Comparison of ENCODE assay signal across 1 cellular context in genomic region chr10:29657719-29658274, GRCh38.
TF ChIP-seq lines count a peak whose summit lies in the region.

No MANE protein-coding gene starts in this region.

TF ChIP-seq in HepG2, 621 proteins besides CTCF, POLR2A, EP300 and RAD21 (continued from another document):
- TF ChIP-seq FOSL2 (CRISPR knock-in tag; IDR thresholded peaks at IDR 0.05) (0 out of 2 replicates have a peak, but pooled peaks have one; percentile 10), ZMYM4 (CRISPR knock-in tag; IDR thresholded peaks at IDR 0.05) (no peak), CSRNP2 (CRISPR knock-in tag; conservative IDR thresholded peaks at IDR 0.05; ENCODE audit: low read depth) (no peak), ZNF816 (CRISPR knock-in tag; IDR thresholded peaks at IDR 0.05; ENCODE audit: borderline replicate concordance) (no peak), TBX3 (IDR thresholded peaks at IDR 0.05; ENCODE audit: borderline replicate concordance) (no peak), SALL1 (CRISPR knock-in tag; IDR thresholded peaks at IDR 0.05) (no peak), IRX3 (CRISPR knock-in tag; IDR thresholded peaks at IDR 0.05; ENCODE audit: borderline replicate concordance, low read depth) (no peak), MED1 (CRISPR knock-in tag; IDR thresholded peaks at IDR 0.05) (no peak), NONO (IDR thresholded peaks at IDR 0.05) (no peak), NONO (CRISPR knock-in tag; conservative IDR thresholded peaks at IDR 0.05) (no peak), NFRKB (IDR thresholded peaks at IDR 0.05) (no peak), ZNF891 (CRISPR knock-in tag; IDR thresholded peaks at IDR 0.05) (no peak), ZNF616 (CRISPR knock-in tag; IDR thresholded peaks at IDR 0.05; ENCODE audit: low read depth) (no peak), ZNF468 (CRISPR knock-in tag; IDR thresholded peaks at IDR 0.05) (no peak), BCL6 (CRISPR knock-in tag; IDR thresholded peaks at IDR 0.05) (peak; percentile 34; the same call in 1 of the 2 replicates), HNRNPL (IDR thresholded peaks at IDR 0.05; ENCODE audit: low read depth, low read length) (no peak), ZNF766 (CRISPR knock-in tag; IDR thresholded peaks at IDR 0.05; ENCODE audit: borderline replicate concordance) (no peak), AGO2 (optimal IDR thresholded peaks at IDR 0.05; ENCODE audit: low read depth, low read length) (no peak), TCF7 (IDR thresholded peaks at IDR 0.05; ENCODE audit: low read depth) (0 out of 2 replicates have a peak, but pooled peaks have one; percentile 19), GLI4 (CRISPR knock-in tag; IDR thresholded peaks at IDR 0.05; ENCODE audit: borderline replicate concordance) (no peak), ZSCAN30 (CRISPR knock-in tag; IDR thresholded peaks at IDR 0.05) (no peak), ZKSCAN8 (CRISPR knock-in tag; IDR thresholded peaks at IDR 0.05; ENCODE audit: borderline replicate concordance) (no peak), FOXO1 (CRISPR knock-in tag; IDR thresholded peaks at IDR 0.05) (no peak)
- TF ChIP-seq, protein P1, sequence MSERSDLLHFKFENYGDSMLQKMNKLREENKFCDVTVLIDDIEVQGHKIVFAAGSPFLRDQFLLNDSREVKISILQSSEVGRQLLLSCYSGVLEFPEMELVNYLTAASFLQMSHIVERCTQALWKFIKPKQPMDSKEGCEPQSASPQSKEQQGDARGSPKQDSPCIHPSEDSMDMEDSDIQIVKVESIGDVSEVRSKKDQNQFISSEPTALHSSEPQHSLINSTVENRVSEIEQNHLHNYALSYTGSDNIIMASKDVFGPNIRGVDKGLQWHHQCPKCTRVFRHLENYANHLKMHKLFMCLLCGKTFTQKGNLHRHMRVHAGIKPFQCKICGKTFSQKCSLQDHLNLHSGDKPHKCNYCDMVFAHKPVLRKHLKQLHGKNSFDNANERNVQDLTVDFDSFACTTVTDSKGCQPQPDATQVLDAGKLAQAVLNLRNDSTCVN (CRISPR knock-in tag; IDR thresholded peaks at IDR 0.05; ENCODE audit: borderline replicate concordance): no peak
- TF ChIP-seq, protein P2, sequence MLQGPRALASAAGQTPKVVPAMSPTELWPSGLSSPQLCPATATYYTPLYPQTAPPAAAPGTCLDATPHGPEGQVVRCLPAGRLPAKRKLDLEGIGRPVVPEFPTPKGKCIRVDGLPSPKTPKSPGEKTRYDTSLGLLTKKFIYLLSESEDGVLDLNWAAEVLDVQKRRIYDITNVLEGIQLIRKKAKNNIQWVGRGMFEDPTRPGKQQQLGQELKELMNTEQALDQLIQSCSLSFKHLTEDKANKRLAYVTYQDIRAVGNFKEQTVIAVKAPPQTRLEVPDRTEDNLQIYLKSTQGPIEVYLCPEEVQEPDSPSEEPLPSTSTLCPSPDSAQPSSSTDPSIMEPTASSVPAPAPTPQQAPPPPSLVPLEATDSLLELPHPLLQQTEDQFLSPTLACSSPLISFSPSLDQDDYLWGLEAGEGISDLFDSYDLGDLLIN (CRISPR knock-in tag; IDR thresholded peaks at IDR 0.05; ENCODE audit: borderline replicate concordance): no peak
- TF ChIP-seq, protein P3, sequence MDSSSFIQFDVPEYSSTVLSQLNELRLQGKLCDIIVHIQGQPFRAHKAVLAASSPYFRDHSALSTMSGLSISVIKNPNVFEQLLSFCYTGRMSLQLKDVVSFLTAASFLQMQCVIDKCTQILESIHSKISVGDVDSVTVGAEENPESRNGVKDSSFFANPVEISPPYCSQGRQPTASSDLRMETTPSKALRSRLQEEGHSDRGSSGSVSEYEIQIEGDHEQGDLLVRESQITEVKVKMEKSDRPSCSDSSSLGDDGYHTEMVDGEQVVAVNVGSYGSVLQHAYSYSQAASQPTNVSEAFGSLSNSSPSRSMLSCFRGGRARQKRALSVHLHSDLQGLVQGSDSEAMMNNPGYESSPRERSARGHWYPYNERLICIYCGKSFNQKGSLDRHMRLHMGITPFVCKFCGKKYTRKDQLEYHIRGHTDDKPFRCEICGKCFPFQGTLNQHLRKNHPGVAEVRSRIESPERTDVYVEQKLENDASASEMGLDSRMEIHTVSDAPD (CRISPR knock-in tag; IDR thresholded peaks at IDR 0.05): no peak
- TF ChIP-seq, protein P4, sequence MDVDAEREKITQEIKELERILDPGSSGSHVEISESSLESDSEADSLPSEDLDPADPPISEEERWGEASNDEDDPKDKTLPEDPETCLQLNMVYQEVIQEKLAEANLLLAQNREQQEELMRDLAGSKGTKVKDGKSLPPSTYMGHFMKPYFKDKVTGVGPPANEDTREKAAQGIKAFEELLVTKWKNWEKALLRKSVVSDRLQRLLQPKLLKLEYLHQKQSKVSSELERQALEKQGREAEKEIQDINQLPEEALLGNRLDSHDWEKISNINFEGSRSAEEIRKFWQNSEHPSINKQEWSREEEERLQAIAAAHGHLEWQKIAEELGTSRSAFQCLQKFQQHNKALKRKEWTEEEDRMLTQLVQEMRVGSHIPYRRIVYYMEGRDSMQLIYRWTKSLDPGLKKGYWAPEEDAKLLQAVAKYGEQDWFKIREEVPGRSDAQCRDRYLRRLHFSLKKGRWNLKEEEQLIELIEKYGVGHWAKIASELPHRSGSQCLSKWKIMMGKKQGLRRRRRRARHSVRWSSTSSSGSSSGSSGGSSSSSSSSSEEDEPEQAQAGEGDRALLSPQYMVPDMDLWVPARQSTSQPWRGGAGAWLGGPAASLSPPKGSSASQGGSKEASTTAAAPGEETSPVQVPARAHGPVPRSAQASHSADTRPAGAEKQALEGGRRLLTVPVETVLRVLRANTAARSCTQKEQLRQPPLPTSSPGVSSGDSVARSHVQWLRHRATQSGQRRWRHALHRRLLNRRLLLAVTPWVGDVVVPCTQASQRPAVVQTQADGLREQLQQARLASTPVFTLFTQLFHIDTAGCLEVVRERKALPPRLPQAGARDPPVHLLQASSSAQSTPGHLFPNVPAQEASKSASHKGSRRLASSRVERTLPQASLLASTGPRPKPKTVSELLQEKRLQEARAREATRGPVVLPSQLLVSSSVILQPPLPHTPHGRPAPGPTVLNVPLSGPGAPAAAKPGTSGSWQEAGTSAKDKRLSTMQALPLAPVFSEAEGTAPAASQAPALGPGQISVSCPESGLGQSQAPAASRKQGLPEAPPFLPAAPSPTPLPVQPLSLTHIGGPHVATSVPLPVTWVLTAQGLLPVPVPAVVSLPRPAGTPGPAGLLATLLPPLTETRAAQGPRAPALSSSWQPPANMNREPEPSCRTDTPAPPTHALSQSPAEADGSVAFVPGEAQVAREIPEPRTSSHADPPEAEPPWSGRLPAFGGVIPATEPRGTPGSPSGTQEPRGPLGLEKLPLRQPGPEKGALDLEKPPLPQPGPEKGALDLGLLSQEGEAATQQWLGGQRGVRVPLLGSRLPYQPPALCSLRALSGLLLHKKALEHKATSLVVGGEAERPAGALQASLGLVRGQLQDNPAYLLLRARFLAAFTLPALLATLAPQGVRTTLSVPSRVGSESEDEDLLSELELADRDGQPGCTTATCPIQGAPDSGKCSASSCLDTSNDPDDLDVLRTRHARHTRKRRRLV (CRISPR knock-in tag; IDR thresholded peaks at IDR 0.05): no peak
- TF ChIP-seq, protein P5, sequence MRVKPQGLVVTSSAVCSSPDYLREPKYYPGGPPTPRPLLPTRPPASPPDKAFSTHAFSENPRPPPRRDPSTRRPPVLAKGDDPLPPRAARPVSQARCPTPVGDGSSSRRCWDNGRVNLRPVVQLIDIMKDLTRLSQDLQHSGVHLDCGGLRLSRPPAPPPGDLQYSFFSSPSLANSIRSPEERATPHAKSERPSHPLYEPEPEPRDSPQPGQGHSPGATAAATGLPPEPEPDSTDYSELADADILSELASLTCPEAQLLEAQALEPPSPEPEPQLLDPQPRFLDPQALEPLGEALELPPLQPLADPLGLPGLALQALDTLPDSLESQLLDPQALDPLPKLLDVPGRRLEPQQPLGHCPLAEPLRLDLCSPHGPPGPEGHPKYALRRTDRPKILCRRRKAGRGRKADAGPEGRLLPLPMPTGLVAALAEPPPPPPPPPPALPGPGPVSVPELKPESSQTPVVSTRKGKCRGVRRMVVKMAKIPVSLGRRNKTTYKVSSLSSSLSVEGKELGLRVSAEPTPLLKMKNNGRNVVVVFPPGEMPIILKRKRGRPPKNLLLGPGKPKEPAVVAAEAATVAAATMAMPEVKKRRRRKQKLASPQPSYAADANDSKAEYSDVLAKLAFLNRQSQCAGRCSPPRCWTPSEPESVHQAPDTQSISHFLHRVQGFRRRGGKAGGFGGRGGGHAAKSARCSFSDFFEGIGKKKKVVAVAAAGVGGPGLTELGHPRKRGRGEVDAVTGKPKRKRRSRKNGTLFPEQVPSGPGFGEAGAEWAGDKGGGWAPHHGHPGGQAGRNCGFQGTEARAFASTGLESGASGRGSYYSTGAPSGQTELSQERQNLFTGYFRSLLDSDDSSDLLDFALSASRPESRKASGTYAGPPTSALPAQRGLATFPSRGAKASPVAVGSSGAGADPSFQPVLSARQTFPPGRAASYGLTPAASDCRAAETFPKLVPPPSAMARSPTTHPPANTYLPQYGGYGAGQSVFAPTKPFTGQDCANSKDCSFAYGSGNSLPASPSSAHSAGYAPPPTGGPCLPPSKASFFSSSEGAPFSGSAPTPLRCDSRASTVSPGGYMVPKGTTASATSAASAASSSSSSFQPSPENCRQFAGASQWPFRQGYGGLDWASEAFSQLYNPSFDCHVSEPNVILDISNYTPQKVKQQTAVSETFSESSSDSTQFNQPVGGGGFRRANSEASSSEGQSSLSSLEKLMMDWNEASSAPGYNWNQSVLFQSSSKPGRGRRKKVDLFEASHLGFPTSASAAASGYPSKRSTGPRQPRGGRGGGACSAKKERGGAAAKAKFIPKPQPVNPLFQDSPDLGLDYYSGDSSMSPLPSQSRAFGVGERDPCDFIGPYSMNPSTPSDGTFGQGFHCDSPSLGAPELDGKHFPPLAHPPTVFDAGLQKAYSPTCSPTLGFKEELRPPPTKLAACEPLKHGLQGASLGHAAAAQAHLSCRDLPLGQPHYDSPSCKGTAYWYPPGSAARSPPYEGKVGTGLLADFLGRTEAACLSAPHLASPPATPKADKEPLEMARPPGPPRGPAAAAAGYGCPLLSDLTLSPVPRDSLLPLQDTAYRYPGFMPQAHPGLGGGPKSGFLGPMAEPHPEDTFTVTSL (CRISPR knock-in tag; IDR thresholded peaks at IDR 0.05; ENCODE audit: borderline replicate concordance): 0 out of 2 replicates have a peak, but pooled peaks have one; percentile 2
